15 cellular contexts compared by ENCODE assay signal in genomic region chr13:76329004-76329403, GRCh38.
"Had no signal": no experiment of that assay in that cellular context is flagged by ENCODE, and none has a peak within 500 bp of the region (broad histone marks: within the 10 kb centered on the region; RNA-seq: fewer than 3 reads in every experiment).

No MANE protein-coding gene starts in this region.

- H3K36me3 Mint-ChIP-seq: activated naive CD4-positive, alpha-beta T cell treated with anti-CD3 and anti-CD28 coated beads, Interleukin-2, amount 10 ng/mL, durations not matched to agents 7 days and 5 days; immature natural killer cell; naive thymus-derived CD8-positive, alpha-beta T cell; stimulated activated memory B cell treated with anti-CD40 and anti-IgM and Interleukin-4, amounts not matched to agents 10 μg/mL and 1 μg/mL and 100 μg/mL, for 72 hours had no signal

- DNase-seq: activated CD4-positive, alpha-beta T cell treated with anti-CD3 and anti-CD28 coated beads, Interleukin-2, amount 50 U/mL, for 48 hours; activated naive CD4-positive, alpha-beta T cell treated with anti-CD3 and anti-CD28 coated beads, Interleukin-2, amount 10 ng/mL, durations not matched to agents 7 days and 5 days; dermis blood vessel endothelial cell; effector memory CD8-positive, alpha-beta T cell; gastrocnemius medialis; heart left ventricle; immature natural killer cell; mesenchymal stem cell; naive thymus-derived CD8-positive, alpha-beta T cell; posterior cingulate gyrus had no signal

- H3K4me1 ChIP-seq: breast epithelium, gastrocnemius medialis had no signal

- H3K4me3 ChIP-seq: ascending aorta, breast epithelium, gastrocnemius medialis, heart left ventricle had no signal

- H3K27me3 Mint-ChIP-seq: activated naive CD4-positive, alpha-beta T cell treated with anti-CD3 and anti-CD28 coated beads, Interleukin-2, amount 10 ng/mL, durations not matched to agents 7 days and 5 days; effector memory CD8-positive, alpha-beta T cell; stimulated activated memory B cell treated with anti-CD40 and anti-IgM and Interleukin-4, amounts not matched to agents 10 μg/mL and 1 μg/mL and 100 μg/mL, for 72 hours had no signal

- H3K27me3 ChIP-seq: ascending aorta, breast epithelium, gastrocnemius medialis, heart left ventricle had no signal

- H3K27ac Mint-ChIP-seq: activated naive CD4-positive, alpha-beta T cell treated with anti-CD3 and anti-CD28 coated beads, Interleukin-2, amount 10 ng/mL, durations not matched to agents 7 days and 5 days; activated T-helper 2 cell treated with anti-CD3 and anti-CD28 coated beads, Interferon-gamma antibody, Interleukin-2, Interleukin-4, amounts not matched to agents 10 μg/mL and 5 μg/mL and 100 μg/mL, durations not matched to agents 14 hours and 24 hours and 36 hours; effector memory CD8-positive, alpha-beta T cell; immature natural killer cell; naive thymus-derived CD8-positive, alpha-beta T cell; stimulated activated memory B cell treated with anti-CD40 and anti-IgM and Interleukin-4, amounts not matched to agents 10 μg/mL and 1 μg/mL and 100 μg/mL, for 72 hours had no signal

- H3K36me3 ChIP-seq: ascending aorta, breast epithelium, gastrocnemius medialis, heart left ventricle had no signal

- ATAC-seq: effector memory CD8-positive, alpha-beta T cell; gastrocnemius medialis; heart left ventricle; naive thymus-derived CD8-positive, alpha-beta T cell; stimulated activated memory B cell treated with anti-CD40 and anti-IgM and Interleukin-4, amounts not matched to agents 10 μg/mL and 1 μg/mL and 100 μg/mL, for 72 hours had no signal

- H3K9me3 ChIP-seq: ascending aorta, breast epithelium, gastrocnemius medialis had no signal

- H3K9me3 Mint-ChIP-seq: activated naive CD4-positive, alpha-beta T cell treated with anti-CD3 and anti-CD28 coated beads, Interleukin-2, amount 10 ng/mL, durations not matched to agents 7 days and 5 days; activated T-helper 2 cell treated with anti-CD3 and anti-CD28 coated beads, Interferon-gamma antibody, Interleukin-2, Interleukin-4, amounts not matched to agents 10 μg/mL and 5 μg/mL and 100 μg/mL, durations not matched to agents 14 hours and 24 hours and 36 hours; naive thymus-derived CD8-positive, alpha-beta T cell had no signal

- H3K27ac ChIP-seq: ascending aorta, breast epithelium, epithelial cell of prostate, gastrocnemius medialis, heart left ventricle had no signal

- H3K4me3 Mint-ChIP-seq: activated naive CD4-positive, alpha-beta T cell treated with anti-CD3 and anti-CD28 coated beads, Interleukin-2, amount 10 ng/mL, durations not matched to agents 7 days and 5 days; effector memory CD8-positive, alpha-beta T cell; immature natural killer cell; naive thymus-derived CD8-positive, alpha-beta T cell; stimulated activated memory B cell treated with anti-CD40 and anti-IgM and Interleukin-4, amounts not matched to agents 10 μg/mL and 1 μg/mL and 100 μg/mL, for 72 hours had no signal

- H3K4me1 Mint-ChIP-seq: activated naive CD4-positive, alpha-beta T cell treated with anti-CD3 and anti-CD28 coated beads, Interleukin-2, amount 10 ng/mL, durations not matched to agents 7 days and 5 days; immature natural killer cell; naive thymus-derived CD8-positive, alpha-beta T cell; stimulated activated memory B cell treated with anti-CD40 and anti-IgM and Interleukin-4, amounts not matched to agents 10 μg/mL and 1 μg/mL and 100 μg/mL, for 72 hours had no signal
